In genomic region chr16:15548482-15548891, GRCh38 we compare ENCODE assay signal across 24 cellular contexts.
DNase-seq lines count a peak whose midpoint lies in the region; ATAC-seq and TF ChIP-seq lines count a peak whose summit lies in the region.
"Had no signal": no experiment of that assay in that cellular context is flagged by ENCODE, and none has a peak within 500 bp of the region (broad histone marks: within the 10 kb centered on the region; RNA-seq: fewer than 3 reads in every experiment).

No MANE protein-coding gene starts in this region.

- CTCF ChIA-PET in A673 (lab: Charles Lee) (no interaction called here), HEK293 (lab: Yijun Ruan, JAX) (interaction anchor here (0.6 to 1.0 kb wide), 5 partner anchors 9 to 159 kb away, joined by 3 to 4 read pairs (median 3); no protein-coding TSS in a partner anchor)

- H3K27ac ChIP-seq in A673 (ENCODE audit: low read depth, low read length, poor library complexity, severe bottlenecking) (no peak overlapping the region), HEK293 (ENCODE audit: extremely low read depth, low read depth, low read length) (no peak overlapping the region)
- H3K27ac ChIP-seq: BLaER1 treated with 17β-estradiol and CSF1 and Interleukin-3, amounts not matched to agents 10 nM and 100 nM; uterus had no signal

- H3K27me3 ChIP-seq in A673 (replicated peaks; ENCODE audit: insufficient read depth, low read depth, low read length, poor library complexity), result no peaks in the 10 kb centered on the region
- H3K27me3 ChIP-seq: BLaER1 treated with 17β-estradiol and CSF1 and Interleukin-3, amounts not matched to agents 10 nM and 100 nM; uterus had no signal

- no peak overlapping the region for H3K4me3 Mint-ChIP-seq in osteocyte (ENCODE audit: unreplicated experiment)
- H3K4me3 Mint-ChIP-seq: activated CD4-positive, alpha-beta T cell treated with anti-CD3 and anti-CD28 coated beads for 36 hours; activated T-helper 1 cell treated with anti-CD3 and anti-CD28 coated beads, Interleukin-12 subunit alpha, Interleukin-12 subunit beta, Interleukin-2, Interleukin-4 antibody, amounts not matched to agents 30 ng/mL and 10 ng/mL and 1 ng/mL, durations not matched to agents 14 hours and 24 hours and 36 hours had no signal

- no peaks in the 10 kb centered on the region for H3K27me3 Mint-ChIP-seq in osteocyte (ENCODE audit: unreplicated experiment)
- H3K27me3 Mint-ChIP-seq: IgD-negative memory B cell had no signal

- H3K27ac Mint-ChIP-seq in osteocyte (ENCODE audit: unreplicated experiment), result no peak overlapping the region
- H3K27ac Mint-ChIP-seq: activated CD4-positive, alpha-beta T cell treated with anti-CD3 and anti-CD28 coated beads for 36 hours; activated T-helper 1 cell treated with anti-CD3 and anti-CD28 coated beads, Interleukin-12 subunit alpha, Interleukin-12 subunit beta, Interleukin-2, Interleukin-4 antibody, amounts not matched to agents 30 ng/mL and 10 ng/mL and 1 ng/mL, durations not matched to agents 14 hours and 24 hours and 36 hours; IgD-negative memory B cell had no signal

- no TSS peak for BruUV-seq in A673 (replicated peaks; lab: Mats Ljungman, UMichigan)

- POLR2A ChIA-PET in A673 (lab: Charles Lee; ENCODE audit: low non-redundant PET), result no interaction called here
- POLR2A ChIA-PET in HEK293 (lab: Yijun Ruan, JAX), result interaction anchor here (0.7 kb wide), 1 partner anchor 98 kb away, joined by 3 read pairs; no protein-coding TSS in a partner anchor

- H3K4me3 ChIP-seq in A673 (ENCODE audit: low read depth, low read length, poor library complexity, severe bottlenecking) (no peak overlapping the region), HEK293 (ENCODE audit: low read depth, low read length) (no peak overlapping the region), astrocyte of the spinal cord (ENCODE audit: low read depth, low read length) (no peak overlapping the region)
- H3K4me3 ChIP-seq: BLaER1 treated with 17β-estradiol and CSF1 and Interleukin-3, amounts not matched to agents 10 nM and 100 nM; HAP-1; uterus had no signal

- peaks cover 2% of the 10 kb centered on the region for H3K36me3 Mint-ChIP-seq in osteocyte (ENCODE audit: unreplicated experiment)
- H3K36me3 Mint-ChIP-seq: IgD-negative memory B cell had no signal

- no peaks in the 10 kb centered on the region for H3K36me3 ChIP-seq in A673 (ENCODE audit: insufficient read depth, low read length, poor library complexity, severe bottlenecking)
- no peaks in the 10 kb centered on the region for H3K36me3 ChIP-seq in HEK293 (ENCODE audit: control insufficient read depth in 2 of 2, insufficient read depth in 1 of 2, low read length in 2 of 2)
- H3K36me3 ChIP-seq: HAP-1, uterus had no signal

- ATAC-seq in SK-N-SH treated with all-trans-retinoic acid at 6 μM for 48 hours (no peak), GM19452 (IDR thresholded peaks at IDR 0.05; ENCODE audit: unreplicated experiment) (no peak), GM21528 (IDR thresholded peaks at IDR 0.05; ENCODE audit: low FRiP score, unreplicated experiment) (no peak)
- ATAC-seq: activated CD4-positive, alpha-beta T cell treated with anti-CD3 and anti-CD28 coated beads for 36 hours; right cardiac atrium; Right ventricle myocardium inferior had no signal

- H3K9me3 Mint-ChIP-seq in osteocyte (ENCODE audit: unreplicated experiment), result no peaks in the 10 kb centered on the region
- H3K9me3 Mint-ChIP-seq: activated T-helper 1 cell treated with anti-CD3 and anti-CD28 coated beads, Interleukin-12 subunit alpha, Interleukin-12 subunit beta, Interleukin-2, Interleukin-4 antibody, amounts not matched to agents 30 ng/mL and 10 ng/mL and 1 ng/mL, durations not matched to agents 14 hours and 24 hours and 36 hours had no signal

- intact Hi-C loops in A673 (cut with micrococcal nuclease; ENCODE audit: unreplicated experiment), result no loop called here

- TF ChIP-seq CTCF in A673 (conservative IDR thresholded peaks at IDR 0.05; ENCODE audit: low read depth, low read length) (no peak), HEK293 (tag by site-specific recombination; IDR thresholded peaks at IDR 0.05) (no peak), astrocyte of the spinal cord (IDR thresholded peaks at IDR 0.05; ENCODE audit: low read depth, low read length) (no peak), osteocyte (IDR thresholded peaks at IDR 0.05) (no peak)

- peaks cover 2% of the 10 kb centered on the region for H3K4me1 Mint-ChIP-seq in osteocyte (ENCODE audit: unreplicated experiment)

- in situ Hi-C loops in astrocyte of the spinal cord (cut with HindIII; ENCODE audit: low sequenced_read_pairs), result no loop called here

- H3K4me1 ChIP-seq in A673 (ENCODE audit: insufficient read depth, low read length, poor library complexity, severe bottlenecking), result no peaks in the 10 kb centered on the region
- no peaks in the 10 kb centered on the region for H3K4me1 ChIP-seq in HEK293 (ENCODE audit: control insufficient read depth, insufficient read depth, low read length)
- H3K4me1 ChIP-seq: HAP-1, uterus had no signal

- H3K9me3 ChIP-seq in A673 (ENCODE audit: low read depth, low read length, poor library complexity, severe bottlenecking), result no peaks in the 10 kb centered on the region
- H3K9me3 ChIP-seq in HEK293 (ENCODE audit: control insufficient read depth, insufficient read depth, low read depth, low read length), result no peaks in the 10 kb centered on the region
- H3K9me3 ChIP-seq: HAP-1, uterus had no signal

- peak; percentile 14 for DNase-seq in A673 (ENCODE audit: low spot score)
- peak; percentile 26 for DNase-seq in astrocyte of the spinal cord (ENCODE audit: low read depth, low spot score)
- DNase-seq in kidney glomerular epithelial cell (lab: John Stamatoyannopoulos, UW), result peak; percentile 58
- DNase-seq in osteocyte (ENCODE audit: extremely low spot score, unreplicated experiment), result no peak
- DNase-seq: activated CD4-positive, alpha-beta T cell treated with anti-CD3 and anti-CD28 coated beads for 36 hours; DMS 273 treated with DMSO at 0.1 percent for 48 hours; GF-D8; MM.1S; NCI-H1436 treated with DMSO at 0.1 percent for 48 hours; NCI-H2171 treated with DMSO at 0.1 percent for 48 hours; occipital lobe; right cardiac atrium; stimulated activated CD8-positive, alpha-beta memory T cell treated with anti-CD3 and anti-CD28 coated beads, Interleukin-4, amount 100 ng/mL, for 48 hours; substantia nigra; uterus had no signal

TF ChIP-seq in HEK293, 187 proteins besides CTCF, POLR2A, EP300 and RAD21:
- peak; percentile 68 for TF ChIP-seq ZNF112 (tag by site-specific recombination; IDR thresholded peaks at IDR 0.05)
- peak; percentile 17; the same call in 1 of the 2 replicates for TF ChIP-seq ZIC2 (tag by site-specific recombination; IDR thresholded peaks at IDR 0.05)
- no peak for TF ChIP-seq ZSCAN5A (tag by site-specific recombination; IDR thresholded peaks at IDR 0.05)

TF ChIP-seq in SK-N-SH treated with all-trans-retinoic acid at 6 μM for 48 hours, 23 proteins besides CTCF, POLR2A, EP300 and RAD21:
- no peak for TF ChIP-seq ZFP3 (CRISPR knock-in tag; IDR thresholded peaks at IDR 0.05)
- no peak for TF ChIP-seq GLIS3 (CRISPR knock-in tag; IDR thresholded peaks at IDR 0.05)
- no peak for TF ChIP-seq RARB (CRISPR knock-in tag; IDR thresholded peaks at IDR 0.05)
- no peak for TF ChIP-seq TCF4 (CRISPR knock-in tag; IDR thresholded peaks at IDR 0.05; ENCODE audit: borderline replicate concordance)
- TF ChIP-seq PPARA (CRISPR knock-in tag; IDR thresholded peaks at IDR 0.05; ENCODE audit: borderline replicate concordance), result no peak
- no peak for TF ChIP-seq ZNF8 (CRISPR knock-in tag; IDR thresholded peaks at IDR 0.05)
- no peak for TF ChIP-seq ISL1 (CRISPR knock-in tag; IDR thresholded peaks at IDR 0.05)
- TF ChIP-seq CSDC2 (CRISPR knock-in tag; IDR thresholded peaks at IDR 0.05), result no peak
- TF ChIP-seq TSHZ2 (CRISPR knock-in tag; IDR thresholded peaks at IDR 0.05), result no peak
TF ChIP-seq in SK-N-SH treated with all-trans-retinoic acid at 6 μM for 48 hours: peak in this region for 0.
